8 cellular contexts compared by ENCODE assay signal in the genomic region with DNA sequence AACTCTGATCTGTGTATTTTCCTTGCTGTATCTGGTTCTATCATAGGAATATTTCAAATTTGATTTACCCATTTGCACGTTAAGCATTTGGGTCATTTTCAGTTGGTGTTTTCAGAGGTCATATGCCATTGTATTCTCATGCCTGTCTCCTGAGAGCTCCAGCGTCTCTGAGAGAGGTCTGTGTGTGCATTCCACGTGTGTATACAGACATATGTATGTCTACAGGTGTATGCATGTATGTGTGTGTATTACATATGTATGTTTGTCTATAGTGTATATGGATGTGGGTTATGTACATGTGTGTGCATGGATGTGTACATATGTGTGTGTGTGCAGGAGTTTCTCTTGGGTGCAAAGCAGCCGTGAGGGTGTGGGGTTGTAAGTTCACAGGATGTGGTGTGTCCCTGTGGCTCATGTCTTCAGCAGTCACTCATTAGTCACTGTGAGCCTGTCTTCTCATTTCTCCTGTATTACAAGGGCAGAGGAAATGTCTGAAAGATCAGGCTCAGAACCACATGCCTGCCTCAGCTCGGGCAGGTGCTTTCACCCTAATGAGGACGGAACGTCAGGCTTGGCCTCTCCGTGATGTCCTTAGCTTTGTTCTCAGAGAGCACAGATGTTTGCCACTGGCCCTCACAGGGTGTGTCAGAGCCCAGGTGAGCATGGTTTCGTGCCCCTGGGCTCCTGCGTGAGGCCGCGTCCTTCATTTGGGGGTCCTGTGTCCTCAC.
A peak's percentile ranks its signal among the peaks of the same experiment; 100 is the strongest.
DNase-seq lines count a peak whose midpoint lies in the region; ATAC-seq, FAIRE-seq and TF ChIP-seq lines count a peak whose summit lies in the region.

No MANE protein-coding gene starts in this region.

- peaks cover 76% of the 10 kb centered on the region for H3K79me2 ChIP-seq in PC-3 (ENCODE audit: low read length)
- no peaks in the 10 kb centered on the region for H3K79me2 ChIP-seq in GM12878 (ENCODE audit: control insufficient read depth, insufficient read depth, low read length)

- TF ChIP-seq CTCF in PC-3 (conservative IDR thresholded peaks at IDR 0.05; ENCODE audit: low read depth, low read length) (no peak), GM12878 (IDR thresholded peaks at IDR 0.05 in 2 of 3, conservative IDR thresholded peaks at IDR 0.05 in 1 of 3; ENCODE audit: control insufficient read depth in 2 of 3, extremely low read depth in 1 of 3, insufficient read depth in 1 of 3, low read depth in 3 of 3, low read length in 3 of 3) (no peak), prostate gland (IDR thresholded peaks at IDR 0.05) (no peak)

- H3K27me3 ChIP-seq in PC-3 (ENCODE audit: low read length) (no peaks in the 10 kb centered on the region), GM12878 (replicated peaks in 1 of 2; ENCODE audit: control insufficient read depth in 2 of 2, insufficient read depth in 2 of 2, low read length in 1 of 2) (no peaks in the 10 kb centered on the region), prostate gland (replicated peaks; ENCODE audit: insufficient read depth) (no peaks in the 10 kb centered on the region)

- DNase-seq in ACHN, result peak; percentile 25
- DNase-seq in PC-3, result peak; percentile 72
- peak; percentile 30 for DNase-seq in GM12878 (ENCODE audit: low read depth, low spot score)
- DNase-seq in renal cortical epithelial cell (ENCODE audit: low read depth), result peak; percentile 57
- no peak for DNase-seq in prostate gland (ENCODE audit: low spot score)
- no peak for DNase-seq in cortex of kidney (lab: John Stamatoyannopoulos, UW)

- peak overlapping the region; percentile 84 for H3K9ac ChIP-seq in PC-3 (ENCODE audit: low read length)
- no peak overlapping the region for H3K9ac ChIP-seq in GM12878 (ENCODE audit: control insufficient read depth, insufficient read depth, low read length)

- no peak for TF ChIP-seq RAD21 in GM12878 (IDR thresholded peaks at IDR 0.05; ENCODE audit: insufficient read depth, low read depth, low read length)

- H3K4me2 ChIP-seq in PC-3 (ENCODE audit: low read length), result peak overlapping the region; percentile 81
- no peak overlapping the region for H3K4me2 ChIP-seq in GM12878 (ENCODE audit: control insufficient read depth, insufficient read depth)

- 66% methylated on average over 12 of the region's 12 CpGs for WGBS in GM12878 (ENCODE audit: insufficient coverage, insufficient replicate concordance, low lambda C conversion rate, missing lambda C conversion rate)
- 87% methylated on average over 12 of the region's 12 CpGs for WGBS in prostate gland

- no peak overlapping the region for H2AFZ ChIP-seq in PC-3 (ENCODE audit: low read length)
- H2AFZ ChIP-seq in GM12878 (ENCODE audit: control insufficient read depth, low read depth, low read length), result no peak overlapping the region

- RAD21 ChIA-PET in GM12878 (lab: Charles Lee; ENCODE audit: unreplicated experiment), result no interaction called here

- no peak for TF ChIP-seq EP300 in GM12878 (IDR thresholded peaks at IDR 0.05; ENCODE audit: borderline replicate concordance in 1 of 2, control insufficient read depth in 1 of 2, low read depth in 2 of 2, low read length in 2 of 2)

- H3K9me2 ChIP-seq in PC-3 (replicated peaks; ENCODE audit: low read length), result no peaks in the 10 kb centered on the region

- POLR2A ChIA-PET in PC-3 (lab: Charles Lee; ENCODE audit: unreplicated experiment) (no interaction called here), GM12878 (lab: Charles Lee) (no interaction called here)

- CTCF ChIA-PET in PC-3 (lab: Charles Lee) (no interaction called here), GM12878 (lab: Yijun Ruan, JAX) (interaction anchor here (1.1 kb wide), 1 partner anchor 8 kb away, joined by 3 read pairs; no protein-coding TSS in a partner anchor)

- in situ Hi-C loops in ACHN (cut with HindIII; ENCODE audit: low pct_ligation_motif_present, low pct_unique_long_range_greater_than_20kb, low sequenced_read_pairs), result no loop called here
- in situ Hi-C loops in GM12878 (cut with MboI), result no loop called here

- SMC1A ChIA-PET in GM12878 (lab: Charles Lee; ENCODE audit: uncharacterized antibody, unreplicated experiment), result interaction anchor here (1.6 kb wide), 1 partner anchor 29 kb away, joined by 5 read pairs; no protein-coding TSS in a partner anchor

- H3F3A ChIP-seq in PC-3 (ENCODE audit: low read length, unreplicated experiment), result peaks cover 8% of the 10 kb centered on the region

- peaks cover 32% of the 10 kb centered on the region for H3K4me1 ChIP-seq in PC-3 (ENCODE audit: insufficient read depth, low read length)
- H3K4me1 ChIP-seq in GM12878 (ENCODE audit: control insufficient read depth, insufficient read depth, low read length), result no peaks in the 10 kb centered on the region
- peaks cover 22% of the 10 kb centered on the region for H3K4me1 ChIP-seq in prostate gland (replicated peaks)

- H4K20me1 ChIP-seq in PC-3 (ENCODE audit: low read length), result no peaks in the 10 kb centered on the region
- no peaks in the 10 kb centered on the region for H4K20me1 ChIP-seq in GM12878 (ENCODE audit: control insufficient read depth, insufficient read depth)

- peak overlapping the region; percentile 49; the same call in 1 of the 2 replicates for H3K4me3 ChIP-seq in PC-3 (ENCODE audit: low read length)
- H3K4me3 ChIP-seq in GM12878, result no peak overlapping the region
- no peak overlapping the region for H3K4me3 ChIP-seq in prostate gland

- H3K9me3 ChIP-seq in PC-3 (ENCODE audit: low read length) (no peaks in the 10 kb centered on the region), GM12878 (replicated peaks; ENCODE audit: control insufficient read depth, insufficient read depth, low read length) (no peaks in the 10 kb centered on the region), prostate gland (no peaks in the 10 kb centered on the region)

- TF ChIP-seq POLR2A in GM12878 (IDR thresholded peaks at IDR 0.05; ENCODE audit: low read depth, low read length) (no peak), prostate gland (IDR thresholded peaks at IDR 0.05) (no peak)

- H3K36me3 ChIP-seq in PC-3 (ENCODE audit: low read depth, low read length) (no peaks in the 10 kb centered on the region; the same call in 1 of the 2 replicates), GM12878 (ENCODE audit: control insufficient read depth in 2 of 2, insufficient read depth in 2 of 2, low read length in 1 of 2) (no peaks in the 10 kb centered on the region; a peak in 1 of 4 replicates), prostate gland (no peaks in the 10 kb centered on the region)

- no peak for FAIRE-seq in GM12878 (lab: Jason Lieb, UNC)

- intact Hi-C loops in PC-3 (cut with micrococcal nuclease) (no loop called here), GM12878 (cut with micrococcal nuclease; ENCODE audit: unreplicated experiment) (no loop called here), prostate gland (cut with DNase I) (no loop called here)

- ATAC-seq in GM21529 (IDR thresholded peaks at IDR 0.05; ENCODE audit: unreplicated experiment) (peak; percentile 61), PC-3 (peak; percentile 51), GM12878 (peak; percentile 78), GM18517 (IDR thresholded peaks at IDR 0.05; ENCODE audit: unreplicated experiment) (no peak)

- H3K27ac ChIP-seq in PC-3 (ENCODE audit: low read length) (peak overlapping the region; percentile 99), GM12878 (ENCODE audit: control insufficient read depth, insufficient read depth) (no peak overlapping the region), prostate gland (peak overlapping the region in 1 of 2 donors; percentile 79)

- BruUV-seq in PC-3 (replicated peaks; lab: Mats Ljungman, UMichigan), result no TSS peak
- no TSS peak for BruUV-seq in GM12878 (replicated peaks; lab: Mats Ljungman, UMichigan)

TF ChIP-seq in GM12878, 131 proteins besides CTCF, POLR2A, EP300 and RAD21 (continues in another document):
- TF ChIP-seq NFIC (IDR thresholded peaks at IDR 0.05; ENCODE audit: low read depth, low read length) (no peak), EZH2 (IDR thresholded peaks at IDR 0.05; ENCODE audit: borderline replicate concordance, control insufficient read depth, low read depth, low read length) (no peak), ESRRA (IDR thresholded peaks at IDR 0.05; ENCODE audit: low read length) (no peak), MTA2 (IDR thresholded peaks at IDR 0.05; ENCODE audit: low read depth) (peak; percentile 32; the same call in 1 of the 2 replicates), TARDBP (IDR thresholded peaks at IDR 0.05; ENCODE audit: borderline replicate concordance) (no peak)
- TF ChIP-seq, protein P1, sequence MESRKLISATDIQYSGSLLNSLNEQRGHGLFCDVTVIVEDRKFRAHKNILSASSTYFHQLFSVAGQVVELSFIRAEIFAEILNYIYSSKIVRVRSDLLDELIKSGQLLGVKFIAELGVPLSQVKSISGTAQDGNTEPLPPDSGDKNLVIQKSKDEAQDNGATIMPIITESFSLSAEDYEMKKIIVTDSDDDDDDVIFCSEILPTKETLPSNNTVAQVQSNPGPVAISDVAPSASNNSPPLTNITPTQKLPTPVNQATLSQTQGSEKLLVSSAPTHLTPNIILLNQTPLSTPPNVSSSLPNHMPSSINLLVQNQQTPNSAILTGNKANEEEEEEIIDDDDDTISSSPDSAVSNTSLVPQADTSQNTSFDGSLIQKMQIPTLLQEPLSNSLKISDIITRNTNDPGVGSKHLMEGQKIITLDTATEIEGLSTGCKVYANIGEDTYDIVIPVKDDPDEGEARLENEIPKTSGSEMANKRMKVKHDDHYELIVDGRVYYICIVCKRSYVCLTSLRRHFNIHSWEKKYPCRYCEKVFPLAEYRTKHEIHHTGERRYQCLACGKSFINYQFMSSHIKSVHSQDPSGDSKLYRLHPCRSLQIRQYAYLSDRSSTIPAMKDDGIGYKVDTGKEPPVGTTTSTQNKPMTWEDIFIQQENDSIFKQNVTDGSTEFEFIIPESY (IDR thresholded peaks at IDR 0.05), result no peak

Comparison
In these comparisons a context has a peak if more than half of its experiments do, and no peak if none do; other contexts are left out.
1. DNase-seq: peak in ACHN (single experiment), PC-3 (single experiment), GM12878 (single experiment) and renal cortical epithelial cell (single experiment); none in prostate gland (single experiment) and cortex of kidney (single experiment).